In the genomic region with DNA sequence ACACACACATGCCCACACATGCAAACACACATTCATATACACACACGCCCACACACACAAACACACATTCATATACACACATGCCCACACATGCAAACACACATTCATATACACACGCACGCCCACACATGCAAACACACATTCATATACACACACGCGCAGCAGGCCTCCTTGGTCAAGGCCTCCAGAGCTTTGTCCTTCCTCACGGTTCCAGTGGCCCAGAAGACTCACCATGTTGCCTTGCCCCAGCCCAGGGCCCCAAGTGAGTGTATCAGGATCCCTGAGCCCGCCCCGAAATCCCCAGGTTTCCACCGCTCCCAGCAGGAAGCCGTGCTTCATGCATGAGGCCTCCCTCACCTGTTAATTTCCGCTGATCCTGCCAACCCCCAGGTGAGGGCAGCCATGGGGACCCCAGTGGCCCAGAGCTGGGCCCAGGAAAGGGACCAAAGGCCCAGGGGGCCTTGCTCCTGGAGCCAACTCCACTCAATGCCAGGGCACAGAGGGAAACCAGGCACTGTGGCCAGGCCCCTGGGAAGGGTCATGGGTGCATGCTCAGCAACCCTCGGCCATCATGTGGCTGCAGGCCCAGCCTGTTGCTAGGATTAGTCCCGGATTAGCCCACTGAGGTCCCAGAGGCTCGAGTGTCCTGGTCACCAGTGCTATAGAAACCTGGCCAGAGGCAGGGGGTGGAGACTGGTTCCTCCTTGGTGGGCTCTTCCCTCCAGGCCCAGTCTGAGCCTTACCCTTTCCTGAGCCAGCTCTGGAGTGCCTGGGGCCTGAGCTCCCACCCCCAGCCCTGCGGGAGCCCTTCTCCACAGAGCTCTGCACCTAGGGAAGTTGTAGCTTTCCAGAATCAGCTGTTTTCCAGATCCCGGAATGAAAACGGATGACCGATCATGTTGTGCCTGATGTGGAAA, we compare ENCODE assay signal across 1 cellular context.
TF ChIP-seq lines count a peak whose summit lies in the region.

No MANE protein-coding gene starts in this region.

TF ChIP-seq in H1, 55 proteins besides CTCF, POLR2A, EP300 and RAD21:
- TF ChIP-seq SP1 (IDR thresholded peaks at IDR 0.05; ENCODE audit: low read depth, low read length) (no peak), EZH2 (IDR thresholded peaks at IDR 0.05; ENCODE audit: low read depth, low read length, severe bottlenecking) (no peak), KDM1A (IDR thresholded peaks at IDR 0.05; ENCODE audit: borderline replicate concordance, low read length) (no peak), NRF1 (IDR thresholded peaks at IDR 0.05; ENCODE audit: low read depth, low read length) (no peak), JUND (IDR thresholded peaks at IDR 0.05; ENCODE audit: low read length) (no peak)
